16 cellular contexts compared by ENCODE assay signal in genomic region chr16:84613408-84614071, GRCh38. TPM values are rescaled to one million over a fixed set of nuclear protein-coding genes. Genes with fewer than 3 reads are reported as not detected.
DNase-seq lines count a peak whose midpoint lies in the region; ATAC-seq, FAIRE-seq and TF ChIP-seq lines count a peak whose summit lies in the region.
"Had no signal": no experiment of that assay in that cellular context is flagged by ENCODE, and none has a peak within 500 bp of the region (broad histone marks: within the 10 kb centered on the region; RNA-seq: fewer than 3 reads in every experiment).

No MANE protein-coding gene starts in this region.

- DNase-seq in activated T-cell treated with anti-CD3 and anti-CD28 coated beads, Interleukin-2, amount 50 U/mL, for 24 hours = no peak
- DNase-seq in activated T-cell treated with anti-CD3 and anti-CD28 coated beads, Interleukin-2, amount 50 U/mL, for 48 hours = no peak
- DNase-seq in activated B cell treated with CpG ODN at 0.5 μM for 24 hours (no peak), glutamatergic neuron (no peak), NCI-H2029 treated with DMSO at 0.1 percent for 48 hours (lab: John Stamatoyannopoulos, UW) (no peak), pancreas (no peak)
- no peak for DNase-seq in stimulated activated CD4-positive, alpha-beta T cell treated with anti-CD3 and anti-CD28 coated beads, Interleukin-4, amount 100 ng/mL, for 24 hours
- DNase-seq: activated gamma-delta T cell treated with Interleukin-2 at 50 U/mL for 16 hours, mucosa of descending colon, NCI-H146, NCI-H69, Right ventricle myocardium superior had no signal

- POLR2A ChIA-PET in activated B cell treated with CpG ODN at 0.5 μM for 24 hours (lab: Charles Lee) = interaction anchor here (0.9 to 10.7 kb wide), 5 partner anchors 14 to 103 kb away, joined by 3 to 333 read pairs (median 13); no protein-coding TSS in a partner anchor

- no peak overlapping the region for H3K4me3 ChIP-seq in pancreas
- H3K4me3 ChIP-seq: coronary artery, mucosa of descending colon, skin epidermis had no signal

- peaks cover 75% of the 10 kb centered on the region for H3K4me1 Mint-ChIP-seq in activated T-cell treated with anti-CD3 and anti-CD28 coated beads, Interleukin-2, amount 50 U/mL, for 24 hours (ENCODE audit: low read depth)
- peaks cover 83% of the 10 kb centered on the region for H3K4me1 Mint-ChIP-seq in activated B cell treated with CpG ODN at 0.5 μM for 24 hours
- peaks cover 49% of the 10 kb centered on the region for H3K4me1 Mint-ChIP-seq in glutamatergic neuron (ENCODE audit: low read depth, unreplicated experiment)
- peaks cover 84% of the 10 kb centered on the region for H3K4me1 Mint-ChIP-seq in stimulated activated memory B cell treated with anti-CD40 and anti-IgM and Interleukin-4, amounts not matched to agents 10 μg/mL and 1 μg/mL and 100 μg/mL, for 72 hours

- no peaks in the 10 kb centered on the region for H3K9me3 ChIP-seq in pancreas
- H3K9me3 ChIP-seq: mucosa of descending colon had no signal

- no peak overlapping the region for H3K27ac ChIP-seq in pancreas
- H3K27ac ChIP-seq: coronary artery, VCaP had no signal

- intact Hi-C loops in activated B cell treated with CpG ODN at 0.5 μM for 24 hours (cut with micrococcal nuclease) (no loop called here), pancreas (cut with DNase I) (no loop called here)

- FAIRE-seq in pancreas (lab: Jason Lieb, UNC) = no peak

- no peaks in the 10 kb centered on the region for H3K9me3 Mint-ChIP-seq in activated T-cell treated with anti-CD3 and anti-CD28 coated beads, Interleukin-2, amount 50 U/mL, for 24 hours
- H3K9me3 Mint-ChIP-seq in activated B cell treated with CpG ODN at 0.5 μM for 24 hours (peaks cover 5% of the 10 kb centered on the region), glutamatergic neuron (ENCODE audit: unreplicated experiment) (peaks cover 15% of the 10 kb centered on the region)
- no peaks in the 10 kb centered on the region for H3K9me3 Mint-ChIP-seq in stimulated activated memory B cell treated with anti-CD40 and anti-IgM and Interleukin-4, amounts not matched to agents 10 μg/mL and 1 μg/mL and 100 μg/mL, for 72 hours

- H3K4me1 ChIP-seq in pancreas = peaks cover 0 to 15% (median 0%) of the 10 kb centered on the region in 3 donors

- no peaks in the 10 kb centered on the region for H3K36me3 ChIP-seq in pancreas

- peak overlapping the region; percentile 85 for H3K27ac Mint-ChIP-seq in activated T-cell treated with anti-CD3 and anti-CD28 coated beads, Interleukin-2, amount 50 U/mL, for 24 hours
- peak overlapping the region; percentile 84 for H3K27ac Mint-ChIP-seq in activated B cell treated with CpG ODN at 0.5 μM for 24 hours
- no peak overlapping the region for H3K27ac Mint-ChIP-seq in glutamatergic neuron (ENCODE audit: unreplicated experiment)
- peak overlapping the region; percentile 100 for H3K27ac Mint-ChIP-seq in stimulated activated memory B cell treated with anti-CD40 and anti-IgM and Interleukin-4, amounts not matched to agents 10 μg/mL and 1 μg/mL and 100 μg/mL, for 72 hours

- TF ChIP-seq CTCF in activated B cell treated with CpG ODN at 0.5 μM for 24 hours (IDR thresholded peaks at IDR 0.05) (no peak), glutamatergic neuron (IDR thresholded peaks at IDR 0.05; ENCODE audit: partially characterized antibody, unreplicated experiment) (no peak), pancreas (IDR thresholded peaks at IDR 0.05) (no peak)

- no peaks in the 10 kb centered on the region for H3K27me3 ChIP-seq in pancreas

- no peak for ATAC-seq in activated B cell treated with CpG ODN at 0.5 μM for 24 hours (ENCODE audit: low read depth)
- ATAC-seq in stimulated activated memory B cell treated with anti-CD40 and anti-IgM and Interleukin-4, amounts not matched to agents 10 μg/mL and 1 μg/mL and 100 μg/mL, for 72 hours = no peak
- no peak for ATAC-seq in pancreas
- ATAC-seq: mucosa of descending colon had no signal

- CTCF ChIA-PET in activated B cell treated with CpG ODN at 0.5 μM for 24 hours (lab: Charles Lee) = interaction anchor here (1.1 kb wide), 1 partner anchor 103 kb away, joined by 3 read pairs; no protein-coding TSS in a partner anchor

- peaks cover 87% of the 10 kb centered on the region for H3K36me3 Mint-ChIP-seq in activated T-cell treated with anti-CD3 and anti-CD28 coated beads, Interleukin-2, amount 50 U/mL, for 24 hours (ENCODE audit: low read depth)
- peaks cover 80% of the 10 kb centered on the region for H3K36me3 Mint-ChIP-seq in activated B cell treated with CpG ODN at 0.5 μM for 24 hours (ENCODE audit: low read depth)
- peaks cover 19% of the 10 kb centered on the region for H3K36me3 Mint-ChIP-seq in glutamatergic neuron (ENCODE audit: unreplicated experiment)
- H3K36me3 Mint-ChIP-seq in stimulated activated memory B cell treated with anti-CD40 and anti-IgM and Interleukin-4, amounts not matched to agents 10 μg/mL and 1 μg/mL and 100 μg/mL, for 72 hours = peaks cover 73% of the 10 kb centered on the region

- WGBS in pancreas, 2 donors = 82 to 86% methylated on average over 7 of the region's 7 CpGs

- H3K4me3 Mint-ChIP-seq in activated T-cell treated with anti-CD3 and anti-CD28 coated beads, Interleukin-2, amount 50 U/mL, for 24 hours = peak overlapping the region; percentile 97
- peak overlapping the region; percentile 6 for H3K4me3 Mint-ChIP-seq in activated B cell treated with CpG ODN at 0.5 μM for 24 hours
- H3K4me3 Mint-ChIP-seq in glutamatergic neuron (ENCODE audit: unreplicated experiment) = peak overlapping the region; percentile 92
- peak overlapping the region; percentile 97 for H3K4me3 Mint-ChIP-seq in stimulated activated memory B cell treated with anti-CD40 and anti-IgM and Interleukin-4, amounts not matched to agents 10 μg/mL and 1 μg/mL and 100 μg/mL, for 72 hours

- no peaks in the 10 kb centered on the region for H3K27me3 Mint-ChIP-seq in activated T-cell treated with anti-CD3 and anti-CD28 coated beads, Interleukin-2, amount 50 U/mL, for 24 hours
- H3K27me3 Mint-ChIP-seq in activated B cell treated with CpG ODN at 0.5 μM for 24 hours (no peaks in the 10 kb centered on the region), glutamatergic neuron (ENCODE audit: unreplicated experiment) (peaks cover 14% of the 10 kb centered on the region)
- no peaks in the 10 kb centered on the region for H3K27me3 Mint-ChIP-seq in stimulated activated memory B cell treated with anti-CD40 and anti-IgM and Interleukin-4, amounts not matched to agents 10 μg/mL and 1 μg/mL and 100 μg/mL, for 72 hours

RNA-seq across cellular contexts. Expression of gene COTL1, which starts 4.3 kb away (rescaled TPM):
- total RNA-seq in activated B cell treated with CpG ODN at 0.5 μM for 24 hours = 487 and 525 TPM in 2 replicates
- 545 TPM for total RNA-seq in glutamatergic neuron (ENCODE audit: unreplicated experiment)
- 10 to 100 TPM in 5 of 6 donors, 1 to 10 TPM in 1; 6.8 to 44.3 (median 19.1) TPM for total RNA-seq in pancreas
- polyA plus RNA-seq in pancreas = 10 to 100 TPM; 14.8 to 23.3 TPM

RNA-seq across cellular contexts. Expression of gene KLHL36, which starts 34.8 kb away (rescaled TPM):
- 62.6 and 72.7 TPM in 2 replicates for total RNA-seq in activated B cell treated with CpG ODN at 0.5 μM for 24 hours
- 38.2 TPM for total RNA-seq in glutamatergic neuron (ENCODE audit: unreplicated experiment)
- 10 to 100 TPM; 24.6 to 41.5 (median 27.4) TPM for total RNA-seq in pancreas
- 10 to 100 TPM; 18.1 to 18.7 TPM for polyA plus RNA-seq in pancreas

Comparison
In these comparisons a context has a peak if more than half of its experiments do, and no peak if none do; other contexts are left out.
1. H3K4me3 Mint-ChIP-seq: peak in every context shown above with its lines; median percentile 97 in activated T-cell treated with anti-CD3 and anti-CD28 coated beads, Interleukin-2, amount 50 U/mL, for 24 hours; 97 in stimulated activated memory B cell treated with anti-CD40 and anti-IgM and Interleukin-4, amounts not matched to agents 10 μg/mL and 1 μg/mL and 100 μg/mL, for 72 hours; 92 in glutamatergic neuron; 6 in activated B cell treated with CpG ODN at 0.5 μM for 24 hours.
2. RNA of gene COTL1, which starts 4.3 kb away (total RNA-seq): 545 TPM in glutamatergic neuron (single experiment) and 487 to 525 TPM in activated B cell treated with CpG ODN at 0.5 μM for 24 hours; 6.8 to 44.3 TPM in pancreas; every median in the first group is over 10 times any median in the second.